ENCODE assay signal across 8 cellular contexts in genomic region chr2:11411768-11412448, GRCh38. TPM values are rescaled to one million over a fixed set of nuclear protein-coding genes. Genes with fewer than 3 reads are reported as not detected.
A peak's percentile ranks its signal among the peaks of the same experiment; 100 is the strongest.
DNase-seq lines count a peak whose midpoint lies in the region; ATAC-seq and TF ChIP-seq lines count a peak whose summit lies in the region.

No MANE protein-coding gene starts in this region.

- no peak overlapping the region for H3K4ac ChIP-seq in H9 (ENCODE audit: low read depth, low read length)

- H2BK5ac ChIP-seq in H9 (ENCODE audit: insufficient read length, low read length): no peak overlapping the region

- peaks cover 3 to 6% (median 5%) of the 10 kb centered on the region in 3 experiments for H3K36me3 Mint-ChIP-seq in H9 (ENCODE audit: insufficient read depth in 1 of 3, low read depth in 3 of 3)
- no peaks in the 10 kb centered on the region for H3K36me3 Mint-ChIP-seq in neural crest cell (ENCODE audit: low read depth)
- no peaks in the 10 kb centered on the region for H3K36me3 Mint-ChIP-seq in CD4-positive, alpha-beta memory T cell

- H3K4me3 Mint-ChIP-seq in H9 (no peak overlapping the region), neural crest cell (no peak overlapping the region)
- peak overlapping the region in 1 of 8 donors; percentile 15 for H3K4me3 Mint-ChIP-seq in CD4-positive, alpha-beta memory T cell

- H3K23ac ChIP-seq in H9 (ENCODE audit: insufficient read length, low read depth, low read length): no peak overlapping the region

- H4K20me1 ChIP-seq in H9 (ENCODE audit: control insufficient read depth, insufficient read depth, insufficient read length): no peaks in the 10 kb centered on the region

- WGBS in H9 (ENCODE audit: extremely low coverage, insufficient read length, low lambda C conversion rate): no CpG with 5 or more reads among the region's 11 CpGs

- DNase-seq in AG10803 (ENCODE audit: low read depth) (peak; percentile 42), H9 (peak; percentile 46), Peyer's patch (peak in 2 of 3 donors; percentile 41 to 75), erythroblast (lab: John Stamatoyannopoulos, UW) (peak; percentile 21 to 44), neural crest cell (ENCODE audit: low read depth, low spot score) (peak; percentile 51), NCI-H446 treated with DMSO at 0.1 percent for 48 hours (lab: John Stamatoyannopoulos, UW) (no peak)
- DNase-seq in CD4-positive, alpha-beta memory T cell: no peak

- POLR2A ChIA-PET in CD4-positive, alpha-beta memory T cell (lab: Charles Lee; ENCODE audit: partially characterized antibody): no interaction called here

- H3K27ac ChIP-seq in H9 (ENCODE audit: insufficient read length, low read depth, low read length) (no peak overlapping the region), Peyer's patch (no peak overlapping the region)
- no peak overlapping the region for H3K27ac ChIP-seq in CD4-positive, alpha-beta memory T cell (ENCODE audit: low read depth, low read length)

- H4K91ac ChIP-seq in H9 (ENCODE audit: insufficient read length, low read depth, low read length): no peak overlapping the region

- H3K9me3 ChIP-seq in H9 (ENCODE audit: control insufficient read depth, low read depth, low read length) (peaks cover 3% of the 10 kb centered on the region), Peyer's patch (no peaks in the 10 kb centered on the region)
- H3K9me3 ChIP-seq in CD4-positive, alpha-beta memory T cell (ENCODE audit: control insufficient read depth in 1 of 2, low read length in 2 of 2): no peaks in the 10 kb centered on the region

- peak overlapping the region; percentile 26 for H2AFZ ChIP-seq in H9 (ENCODE audit: low read length)

- H3K4me1 Mint-ChIP-seq in H9 (peaks cover 0 to 3% of the 10 kb centered on the region in 2 experiments; a peak in 1 of 4 replicates), neural crest cell (peaks cover 37% of the 10 kb centered on the region)
- peaks cover 0 to 2% (median 0%) of the 10 kb centered on the region in 4 donors for H3K4me1 Mint-ChIP-seq in CD4-positive, alpha-beta memory T cell

- no peak overlapping the region for H2BK12ac ChIP-seq in H9 (ENCODE audit: insufficient read length, low read depth, low read length)

- H3K27me3 ChIP-seq in H9 (ENCODE audit: insufficient read depth, low read length) (no peaks in the 10 kb centered on the region), Peyer's patch (no peaks in the 10 kb centered on the region)
- H3K27me3 ChIP-seq in CD4-positive, alpha-beta memory T cell (ENCODE audit: insufficient read depth, low read length): no peaks in the 10 kb centered on the region

- TF ChIP-seq POLR2A in Peyer's patch (IDR thresholded peaks at IDR 0.05) (no peak), erythroblast (IDR thresholded peaks at IDR 0.05; ENCODE audit: low read length) (no peak)

- TF ChIP-seq CTCF in AG10803 (conservative IDR thresholded peaks at IDR 0.05; ENCODE audit: low read length) (peak; percentile 89), H9 (conservative IDR thresholded peaks at IDR 0.05) (peak; percentile 85), Peyer's patch (IDR thresholded peaks at IDR 0.05) (peak; percentile 31 to 89 (median 72)), neural crest cell (conservative IDR thresholded peaks at IDR 0.05) (peak; percentile 71)

- H3K36me3 ChIP-seq in Peyer's patch: no peaks in the 10 kb centered on the region
- no peaks in the 10 kb centered on the region for H3K36me3 ChIP-seq in CD4-positive, alpha-beta memory T cell (ENCODE audit: insufficient read depth, low read length)

- no peak overlapping the region for H2BK120ac ChIP-seq in H9 (ENCODE audit: low read depth, low read length, poor library complexity, severe bottlenecking)

- no peaks in the 10 kb centered on the region for H3K4me1 ChIP-seq in H9 (ENCODE audit: insufficient read depth, low read length)
- peaks cover 0 to 5% (median 0%) of the 10 kb centered on the region in 4 donors for H3K4me1 ChIP-seq in Peyer's patch
- H3K4me1 ChIP-seq in CD4-positive, alpha-beta memory T cell (ENCODE audit: insufficient read depth, low read length): no peaks in the 10 kb centered on the region

- no peak overlapping the region for H2BK15ac ChIP-seq in H9 (ENCODE audit: low read depth, low read length)

- H3K9ac ChIP-seq in H9 (ENCODE audit: extremely low read depth, insufficient read length, low read length): no peak overlapping the region

- intact Hi-C loops in CD4-positive, alpha-beta memory T cell (cut with micrococcal nuclease): loop anchor here (1.0 kb wide), 1 partner anchor 280 kb away; no protein-coding TSS in a partner anchor

- no peak overlapping the region for H2AK5ac ChIP-seq in H9 (ENCODE audit: insufficient read length, low read length)

- peaks cover 4% of the 10 kb centered on the region for H3K27me3 Mint-ChIP-seq in H9 (ENCODE audit: low read depth)
- H3K27me3 Mint-ChIP-seq in neural crest cell (ENCODE audit: low read depth): no peaks in the 10 kb centered on the region
- peaks cover 22 to 23% of the 10 kb centered on the region in 2 donors for H3K27me3 Mint-ChIP-seq in CD4-positive, alpha-beta memory T cell

- H3T11ph ChIP-seq in H9 (ENCODE audit: low read length): no peak overlapping the region

- ATAC-seq in HG02763 (IDR thresholded peaks at IDR 0.05; ENCODE audit: unreplicated experiment): no peak

- CTCF ChIA-PET in CD4-positive, alpha-beta memory T cell (lab: Charles Lee; ENCODE audit: partially characterized antibody): interaction anchor here (1.8 to 3.2 kb wide), 3 partner anchors 177 to 579 kb away, joined by 6 to 37 read pairs (median 6); a partner anchor contains a TSS

- H3K79me2 ChIP-seq in H9 (ENCODE audit: insufficient read depth, low read length): no peaks in the 10 kb centered on the region

- H3K79me1 ChIP-seq in H9 (ENCODE audit: insufficient read depth, low read depth, low read length, poor library complexity, severe bottlenecking): no peaks in the 10 kb centered on the region

- no peak overlapping the region for H3K56ac ChIP-seq in H9 (ENCODE audit: insufficient read length, low read depth, low read length)

- no peak overlapping the region for H3K18ac ChIP-seq in H9 (ENCODE audit: insufficient read length, low read depth, low read length)

- H4K5ac ChIP-seq in H9 (ENCODE audit: insufficient read length, low read depth, low read length): no peak overlapping the region

- H3K9me3 Mint-ChIP-seq in H9 (peaks cover 9 to 11% of the 10 kb centered on the region in 2 experiments), neural crest cell (peaks cover 3% of the 10 kb centered on the region)
- peaks cover 0 to 2% (median 0%) of the 10 kb centered on the region in 8 donors for H3K9me3 Mint-ChIP-seq in CD4-positive, alpha-beta memory T cell

- no peaks in the 10 kb centered on the region for H3K23me2 ChIP-seq in H9 (ENCODE audit: insufficient read length, low read depth, low read length, poor library complexity, severe bottlenecking)

- H3K4me2 ChIP-seq in H9 (ENCODE audit: insufficient read depth, insufficient read length, low read length): no peak overlapping the region

- no peak overlapping the region for H4K8ac ChIP-seq in H9 (replicated peaks; ENCODE audit: insufficient read length, low read depth, low read length)

- H2BK20ac ChIP-seq in H9 (ENCODE audit: low read depth, low read length, poor library complexity, severe bottlenecking): no peak overlapping the region

- H3K14ac ChIP-seq in H9 (ENCODE audit: insufficient read depth, low read length): no peak overlapping the region

- H3K4me3 ChIP-seq in AG10803 (ENCODE audit: low read length) (peak overlapping the region; percentile 34), Peyer's patch (peak overlapping the region; percentile 9 to 44 (median 28))
- H3K4me3 ChIP-seq in CD4-positive, alpha-beta memory T cell (ENCODE audit: low read length in 2 of 2): no peak overlapping the region

- no peak overlapping the region for H3K27ac Mint-ChIP-seq in H9
- no peak overlapping the region for H3K27ac Mint-ChIP-seq in neural crest cell (ENCODE audit: unreplicated experiment)
- no peak overlapping the region for H3K27ac Mint-ChIP-seq in CD4-positive, alpha-beta memory T cell

RNA-seq across cellular contexts. Expression of gene E2F6, which starts 54.1 kb away (rescaled TPM):
- total RNA-seq in H9 (2021): 21.8 and 23.6 TPM in 2 replicates
- 10 to 100 TPM in 1 of 4 donors, 1 to 10 TPM in 3; 6.3 to 10.2 (median 6.8) TPM for total RNA-seq in Peyer's patch
- total RNA-seq in neural crest cell: 28.5 and 28.9 TPM in 2 replicates
- total RNA-seq in CD4-positive, alpha-beta memory T cell: 1 to 10 TPM; 8.0 to 8.5 TPM
- 1 to 10 TPM; 3.2 to 4.4 TPM for polyA plus RNA-seq in CD4-positive, alpha-beta memory T cell

Comparison
In these comparisons a context has a peak if more than half of its experiments do, and no peak if none do; other contexts are left out.
1. DNase-seq: peak in AG10803 (single experiment), H9 (single experiment), Peyer's patch (2 of 3), erythroblast (2 of 2) and neural crest cell (single experiment); none in NCI-H446 treated with DMSO at 0.1 percent for 48 hours (single experiment) and CD4-positive, alpha-beta memory T cell (0 of 5).
2. H3K4me3 ChIP-seq: peak in AG10803 (single experiment) and Peyer's patch (4 of 4); none in CD4-positive, alpha-beta memory T cell (0 of 2).
3. Peak in every context shown above with its lines, with median percentiles within 50 percentile points of each other: CTCF ChIP-seq.